ENCODE assay signal across 8 cellular contexts in genomic region chr15:51162865-51163762, GRCh38.
A peak's percentile ranks its signal among the peaks of the same experiment; 100 is the strongest.
DNase-seq lines count a peak whose midpoint lies in the region; ATAC-seq and TF ChIP-seq lines count a peak whose summit lies in the region.

No MANE protein-coding gene starts in this region.

- H3K27ac Mint-ChIP-seq in stimulated activated naive CD8-positive, alpha-beta T cell treated with anti-CD3 and anti-CD28 coated beads, Interleukin-15, Interleukin-2, amounts not matched to agents 100 ng/mL and 50 ng/mL, for 24 hours = peak overlapping the region; percentile 18

- H3K9me3 Mint-ChIP-seq in stimulated activated naive CD8-positive, alpha-beta T cell treated with anti-CD3 and anti-CD28 coated beads, Interleukin-15, Interleukin-2, amounts not matched to agents 100 ng/mL and 50 ng/mL, for 24 hours = no peaks in the 10 kb centered on the region

- H2AFZ ChIP-seq in OCI-LY7 (ENCODE audit: low read length) (no peak overlapping the region), neural cell (ENCODE audit: low read depth, low read length) (no peak overlapping the region)

- intact Hi-C loops in OCI-LY7 (cut with micrococcal nuclease; ENCODE audit: unreplicated experiment) = loop anchor here (1.0 to 2.0 kb wide), 3 partner anchors 30 to 218 kb away; no protein-coding TSS in a partner anchor

- H3K36me3 Mint-ChIP-seq in stimulated activated naive CD8-positive, alpha-beta T cell treated with anti-CD3 and anti-CD28 coated beads, Interleukin-15, Interleukin-2, amounts not matched to agents 100 ng/mL and 50 ng/mL, for 24 hours (ENCODE audit: low read depth) = no peaks in the 10 kb centered on the region

- H4K20me1 ChIP-seq in OCI-LY7 (ENCODE audit: insufficient read depth, low read length) (no peaks in the 10 kb centered on the region), neural cell (ENCODE audit: insufficient read depth) (no peaks in the 10 kb centered on the region)

- no peak for TF ChIP-seq EP300 in neural cell (conservative IDR thresholded peaks at IDR 0.05; ENCODE audit: poor library complexity, severe bottlenecking)

- POLR2A ChIA-PET in AG04450 (lab: Yijun Ruan, JAX) = interaction anchor here (0.6 to 1.4 kb wide), 4 partner anchors 30 to 220 kb away, joined by 3 to 5 read pairs (median 3); no protein-coding TSS in a partner anchor
- POLR2A ChIA-PET in OCI-LY7 (lab: Charles Lee) = interaction anchor here (0.7 kb wide), 2 partner anchors 71 to 763 kb away, joined by 3 read pairs; no protein-coding TSS in a partner anchor

- H3K9me3 ChIP-seq in AG04450 (ENCODE audit: control insufficient read depth, insufficient read depth, low read length) (no peaks in the 10 kb centered on the region), OCI-LY7 (ENCODE audit: low read length) (no peaks in the 10 kb centered on the region), neural cell (ENCODE audit: low read length) (no peaks in the 10 kb centered on the region)

- CTCF ChIA-PET in AG04450 (lab: Charles Lee) (interaction anchor here (0.6 to 4.4 kb wide), 77 partner anchors 8 to 528 kb away, joined by 3 to 196 read pairs (median 5); no protein-coding TSS in a partner anchor), OCI-LY7 (lab: Charles Lee; ENCODE audit: unreplicated experiment) (interaction anchor here (0.8 kb wide), 1 partner anchor 30 kb away, joined by 5 read pairs; no protein-coding TSS in a partner anchor)

- H3K36me3 ChIP-seq in OCI-LY7 (ENCODE audit: insufficient read depth, low read length) = no peaks in the 10 kb centered on the region
- no peaks in the 10 kb centered on the region for H3K36me3 ChIP-seq in neural cell (ENCODE audit: insufficient read depth, low read length)

- H3K27ac ChIP-seq in AG04450 (ENCODE audit: low read depth, low read length) (no peak overlapping the region), OCI-LY7 (ENCODE audit: low read depth, low read length, poor library complexity, severe bottlenecking) (no peak overlapping the region), neural cell (ENCODE audit: low read length) (no peak overlapping the region)

- H3K27me3 ChIP-seq in AG04450 (ENCODE audit: control insufficient read depth, insufficient read depth, low read length) (peaks cover 15% of the 10 kb centered on the region), neural cell (ENCODE audit: insufficient read depth, low read depth, low read length) (no peaks in the 10 kb centered on the region)

- H3K79me2 ChIP-seq in OCI-LY7 (ENCODE audit: insufficient read depth, low read depth, low read length) = no peaks in the 10 kb centered on the region
- H3K79me2 ChIP-seq in neural cell (replicated peaks; ENCODE audit: insufficient read depth, low read length) = no peaks in the 10 kb centered on the region

- H3K9ac ChIP-seq in neural cell (ENCODE audit: low read length) = no peak overlapping the region

- peaks cover 9% of the 10 kb centered on the region for H3K4me1 Mint-ChIP-seq in stimulated activated naive CD8-positive, alpha-beta T cell treated with anti-CD3 and anti-CD28 coated beads, Interleukin-15, Interleukin-2, amounts not matched to agents 100 ng/mL and 50 ng/mL, for 24 hours (ENCODE audit: low read depth)

- H3K4me1 ChIP-seq in OCI-LY7 (ENCODE audit: insufficient read depth, low read length, poor library complexity, severe bottlenecking) = no peaks in the 10 kb centered on the region

- TF ChIP-seq RAD21 in neural cell (conservative IDR thresholded peaks at IDR 0.05) = peak; percentile 92

- no peak overlapping the region for H3K4me3 Mint-ChIP-seq in stimulated activated naive CD8-positive, alpha-beta T cell treated with anti-CD3 and anti-CD28 coated beads, Interleukin-15, Interleukin-2, amounts not matched to agents 100 ng/mL and 50 ng/mL, for 24 hours

- TF ChIP-seq CTCF in AG04450 (IDR thresholded peaks at IDR 0.05; ENCODE audit: low read depth, low read length) (peak; percentile 98), OCI-LY7 (conservative IDR thresholded peaks at IDR 0.05; ENCODE audit: low read length) (peak; percentile 98), fibroblast of pulmonary artery (IDR thresholded peaks at IDR 0.05; ENCODE audit: low read length, missing control alignments) (peak; percentile 92), neural cell (IDR thresholded peaks at IDR 0.05; ENCODE audit: poor library complexity, severe bottlenecking) (peak; percentile 94)

- no peaks in the 10 kb centered on the region for H3K9me2 ChIP-seq in OCI-LY7 (ENCODE audit: insufficient read depth, low read length)
- H3K9me2 ChIP-seq in neural cell (ENCODE audit: insufficient read depth, low read length) = no peaks in the 10 kb centered on the region

- H3F3A ChIP-seq in neural cell (ENCODE audit: insufficient read depth, low read length, poor library complexity, severe bottlenecking) = no peaks in the 10 kb centered on the region

- no TSS peak for BruUV-seq in OCI-LY7 (replicated peaks; lab: Mats Ljungman, UMichigan)

- H3K4me3 ChIP-seq in AG04450 (ENCODE audit: low read depth, low read length) (peak overlapping the region; percentile 43), OCI-LY7 (ENCODE audit: low read depth, low read length, poor library complexity, severe bottlenecking) (no peak overlapping the region), fibroblast of pulmonary artery (replicated peaks; ENCODE audit: low read depth, low read length) (peak overlapping the region; percentile 28), neural cell (ENCODE audit: low read length) (no peak overlapping the region)

- ATAC-seq in GM18861 (IDR thresholded peaks at IDR 0.05; ENCODE audit: unreplicated experiment) = peak; percentile 77

- peaks cover 26% of the 10 kb centered on the region for H3K27me3 Mint-ChIP-seq in stimulated activated naive CD8-positive, alpha-beta T cell treated with anti-CD3 and anti-CD28 coated beads, Interleukin-15, Interleukin-2, amounts not matched to agents 100 ng/mL and 50 ng/mL, for 24 hours

- DNase-seq in AG04450 (ENCODE audit: low read depth, low spot score) (peak; percentile 30), HT1080 (ENCODE audit: low read depth) (peak; percentile 80), OCI-LY7 (ENCODE audit: low spot score) (peak; percentile 57), activated T-helper 1 cell treated with Interleukin-2 at 50 U/mL for 16 hours (ENCODE audit: low read depth) (peak; percentile 11), fibroblast of pulmonary artery (ENCODE audit: low read depth) (peak; percentile 81)

- no peak overlapping the region for H3K4me2 ChIP-seq in OCI-LY7 (ENCODE audit: low read length)
- H3K4me2 ChIP-seq in neural cell (ENCODE audit: low read length) = no peak overlapping the region

TF ChIP-seq in neural cell, 6 proteins besides CTCF, POLR2A, EP300 and RAD21:
- TF ChIP-seq TAF1 (IDR thresholded peaks at IDR 0.05; ENCODE audit: low read depth) (no peak), SMC3 (conservative IDR thresholded peaks at IDR 0.05; ENCODE audit: poor library complexity) (peak; percentile 93)

Comparison
In these comparisons a context has a peak if more than half of its experiments do, and no peak if none do; other contexts are left out.
1. DNase-seq: peak in every context shown above with its lines; median percentile 81 in fibroblast of pulmonary artery; 80 in HT1080; 57 in OCI-LY7; 30 in AG04450; 11 in activated T-helper 1 cell treated with Interleukin-2 at 50 U/mL for 16 hours.
2. H3K4me3 ChIP-seq: peak in AG04450 (single experiment) and fibroblast of pulmonary artery (single experiment); none in OCI-LY7 (single experiment) and neural cell (single experiment).
3. Peak in every context shown above with its lines, with median percentiles within 50 percentile points of each other: CTCF ChIP-seq.